8 cellular contexts compared by ENCODE assay signal in the genomic region with DNA sequence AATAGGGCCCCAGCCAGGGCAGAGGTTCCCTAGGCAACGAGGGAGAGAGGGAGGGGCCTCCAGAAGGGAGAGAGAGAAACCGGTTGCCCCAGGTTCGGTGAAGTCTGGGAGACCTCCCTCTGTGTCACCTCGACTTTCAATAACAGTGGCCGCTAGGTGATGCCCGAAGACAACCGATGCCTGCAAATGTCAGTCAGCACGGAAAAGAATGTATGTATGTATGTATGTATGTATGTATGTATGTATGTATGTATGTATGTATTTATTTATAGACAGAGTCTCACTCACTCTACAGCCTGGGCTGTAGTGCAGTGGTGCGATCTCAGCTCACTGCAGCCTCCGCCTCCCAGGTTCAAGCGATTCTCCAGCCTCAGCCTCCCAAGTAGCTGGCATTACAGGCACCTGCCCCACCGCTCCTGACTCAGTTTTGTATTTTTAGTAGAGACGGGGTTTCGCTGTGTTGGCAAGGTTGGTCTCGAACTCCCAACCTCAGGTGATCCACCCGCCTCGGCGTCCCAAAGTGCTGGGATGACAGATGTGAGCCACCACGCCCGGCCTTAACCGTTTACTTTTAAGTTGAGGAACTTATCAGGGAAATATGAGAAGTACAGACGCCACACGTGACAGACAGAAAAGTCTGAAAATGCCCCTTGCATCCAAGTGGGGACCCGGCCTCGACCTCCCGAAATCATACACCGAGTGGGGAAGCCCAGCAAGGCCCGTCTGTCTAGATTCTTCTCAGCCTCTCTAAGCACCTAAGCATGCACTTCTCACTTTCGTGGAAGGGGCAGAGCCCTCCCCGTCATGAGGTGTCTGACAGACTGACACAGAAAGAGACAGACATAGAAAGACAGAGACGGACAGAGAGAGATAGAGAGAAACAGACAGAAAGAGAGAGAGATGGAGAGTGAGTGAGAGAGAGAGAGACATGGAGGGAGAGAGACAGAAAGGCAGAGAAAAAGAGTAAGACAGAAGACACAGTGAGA.
DNase-seq lines count a peak whose midpoint lies in the region; ATAC-seq, FAIRE-seq and TF ChIP-seq lines count a peak whose summit lies in the region.
"Not testable (repeated sequence)": the region's sequence is repeated elsewhere in the genome, so short reads cannot be mapped to it uniquely, and the experiment has no call there.

No MANE protein-coding gene starts in this region.

- H2AFZ ChIP-seq in GM12878 (ENCODE audit: control insufficient read depth, low read depth, low read length): not testable (repeated sequence)

- peak; percentile 43 for TF ChIP-seq CTCF in A673 (conservative IDR thresholded peaks at IDR 0.05; ENCODE audit: low read depth, low read length)
- TF ChIP-seq CTCF in GM12878 (IDR thresholded peaks at IDR 0.05 in 2 of 3, conservative IDR thresholded peaks at IDR 0.05 in 1 of 3; ENCODE audit: control insufficient read depth in 2 of 3, extremely low read depth in 1 of 3, insufficient read depth in 1 of 3, low read depth in 3 of 3, low read length in 3 of 3): peak; percentile 31 to 55 (median 40)

- not testable (repeated sequence) for H3K36me3 ChIP-seq in A673 (ENCODE audit: insufficient read depth, low read length, poor library complexity, severe bottlenecking); GM12878 (ENCODE audit: control insufficient read depth in 2 of 2, insufficient read depth in 2 of 2, low read length in 1 of 2)

- not testable (repeated sequence) for BruUV-seq in A673 (replicated peaks; lab: Mats Ljungman, UMichigan); GM12878 (replicated peaks; lab: Mats Ljungman, UMichigan)

- not testable (repeated sequence) for H3K36me3 Mint-ChIP-seq in activated CD4-positive, alpha-beta T cell treated with anti-CD3 and anti-CD28 coated beads, Interleukin-2, amount 10 ng/mL, durations not matched to agents 7 days and 5 days (ENCODE audit: low read depth)

- H3K9me3 ChIP-seq in A673 (ENCODE audit: low read depth, low read length, poor library complexity, severe bottlenecking); GM12878 (replicated peaks; ENCODE audit: control insufficient read depth, insufficient read depth, low read length): not testable (repeated sequence)

- peak; percentile 72 for DNase-seq in A673 (ENCODE audit: low spot score)
- DNase-seq in M059J (ENCODE audit: low read depth): peak; percentile 85
- DNase-seq in activated CD4-positive, alpha-beta T cell treated with anti-CD3 and anti-CD28 coated beads, Interleukin-2, amount 10 ng/mL, durations not matched to agents 7 days and 5 days: peak; percentile 87
- not testable (repeated sequence) for DNase-seq in GM12878 (ENCODE audit: low read depth, low spot score)
- DNase-seq in foreskin melanocyte: peak; percentile 9
- DNase-seq in medulla oblongata (ENCODE audit: extremely low spot score): peak; percentile 34
- peak; percentile 15 for DNase-seq in stimulated activated CD4-positive, alpha-beta T cell treated with anti-CD3 and anti-CD28 coated beads, Interleukin-12 subunit alpha, Interleukin-12 subunit beta, amount 100 ng/mL, for 4 hours

- not testable (repeated sequence) for H3K27me3 Mint-ChIP-seq in activated CD4-positive, alpha-beta T cell treated with anti-CD3 and anti-CD28 coated beads, Interleukin-2, amount 10 ng/mL, durations not matched to agents 7 days and 5 days

- POLR2A ChIA-PET in A673 (lab: Charles Lee; ENCODE audit: low non-redundant PET); activated CD4-positive, alpha-beta T cell treated with anti-CD3 and anti-CD28 coated beads, Interleukin-2, amount 10 ng/mL, durations not matched to agents 7 days and 5 days (lab: Charles Lee); GM12878 (lab: Charles Lee): not testable (repeated sequence)

- not testable (repeated sequence) for H3K27ac Mint-ChIP-seq in activated CD4-positive, alpha-beta T cell treated with anti-CD3 and anti-CD28 coated beads, Interleukin-2, amount 10 ng/mL, durations not matched to agents 7 days and 5 days

- H3K4me3 ChIP-seq in A673 (ENCODE audit: low read depth, low read length, poor library complexity, severe bottlenecking); GM12878: not testable (repeated sequence)

- in situ Hi-C loops in GM12878 (cut with MboI): loop anchor here (25.0 kb wide), 1 partner anchor 893 kb away; no protein-coding TSS in a partner anchor

- not testable (repeated sequence) for FAIRE-seq in GM12878 (lab: Jason Lieb, UNC)

- CTCF ChIA-PET in A673 (lab: Charles Lee); activated CD4-positive, alpha-beta T cell treated with anti-CD3 and anti-CD28 coated beads, Interleukin-2, amount 10 ng/mL, durations not matched to agents 7 days and 5 days (lab: Charles Lee): not testable (repeated sequence)
- CTCF ChIA-PET in GM12878 (lab: Yijun Ruan, JAX): interaction anchor here (0.6 to 1.5 kb wide), 6 partner anchors 300 to 1575 kb away, joined by 3 to 4 read pairs (median 3); no protein-coding TSS in a partner anchor

- not testable (repeated sequence) for TF ChIP-seq EP300 in GM12878 (IDR thresholded peaks at IDR 0.05; ENCODE audit: borderline replicate concordance in 1 of 2, control insufficient read depth in 1 of 2, low read depth in 2 of 2, low read length in 2 of 2)

- peaks cover 18% of the 10 kb centered on the region for H3K4me1 ChIP-seq in A673 (ENCODE audit: insufficient read depth, low read length, poor library complexity, severe bottlenecking)
- H3K4me1 ChIP-seq in GM12878 (ENCODE audit: control insufficient read depth, insufficient read depth, low read length): not testable (repeated sequence)

- intact Hi-C loops in A673 (cut with micrococcal nuclease; ENCODE audit: unreplicated experiment): not testable (repeated sequence)
- intact Hi-C loops in GM12878 (cut with micrococcal nuclease; ENCODE audit: unreplicated experiment): loop anchor here (2.0 to 5.0 kb wide), 2 partner anchors 278 to 903 kb away; no protein-coding TSS in a partner anchor

- not testable (repeated sequence) for TF ChIP-seq POLR2A in GM12878 (IDR thresholded peaks at IDR 0.05; ENCODE audit: low read depth, low read length)

- RAD21 ChIA-PET in GM12878 (lab: Charles Lee; ENCODE audit: unreplicated experiment): interaction anchor here (0.6 to 0.8 kb wide), 3 partner anchors 408 to 795 kb away, joined by 3 to 4 read pairs (median 3); no protein-coding TSS in a partner anchor

- not testable (repeated sequence) for H3K4me3 Mint-ChIP-seq in activated CD4-positive, alpha-beta T cell treated with anti-CD3 and anti-CD28 coated beads, Interleukin-2, amount 10 ng/mL, durations not matched to agents 7 days and 5 days

- peak; percentile 64 for ATAC-seq in GM18517 (IDR thresholded peaks at IDR 0.05; ENCODE audit: unreplicated experiment)
- ATAC-seq in GM12878: peak; percentile 81

- 42% methylated on average over 31 of the region's 31 CpGs for WGBS in GM12878 (ENCODE audit: insufficient coverage, insufficient replicate concordance, low lambda C conversion rate, missing lambda C conversion rate)

- not testable (repeated sequence) for H3K27ac ChIP-seq in A673 (ENCODE audit: low read depth, low read length, poor library complexity, severe bottlenecking); GM12878 (ENCODE audit: control insufficient read depth, insufficient read depth)

- SMC1A ChIA-PET in GM12878 (lab: Charles Lee; ENCODE audit: uncharacterized antibody, unreplicated experiment): not testable (repeated sequence)

- peak; percentile 45; the same call in 1 of the 2 replicates for TF ChIP-seq RAD21 in GM12878 (IDR thresholded peaks at IDR 0.05; ENCODE audit: insufficient read depth, low read depth, low read length)

- H3K4me2 ChIP-seq in GM12878 (ENCODE audit: control insufficient read depth, insufficient read depth): not testable (repeated sequence)

- H4K20me1 ChIP-seq in GM12878 (ENCODE audit: control insufficient read depth, insufficient read depth): not testable (repeated sequence)

- not testable (repeated sequence) for H3K79me2 ChIP-seq in GM12878 (ENCODE audit: control insufficient read depth, insufficient read depth, low read length)

- H3K9ac ChIP-seq in GM12878 (ENCODE audit: control insufficient read depth, insufficient read depth, low read length): not testable (repeated sequence)

- not testable (repeated sequence) for H3K9me3 Mint-ChIP-seq in activated CD4-positive, alpha-beta T cell treated with anti-CD3 and anti-CD28 coated beads, Interleukin-2, amount 10 ng/mL, durations not matched to agents 7 days and 5 days

- not testable (repeated sequence) for H3K4me1 Mint-ChIP-seq in activated CD4-positive, alpha-beta T cell treated with anti-CD3 and anti-CD28 coated beads, Interleukin-2, amount 10 ng/mL, durations not matched to agents 7 days and 5 days

- not testable (repeated sequence) for H3K27me3 ChIP-seq in A673 (replicated peaks; ENCODE audit: insufficient read depth, low read depth, low read length, poor library complexity); GM12878 (replicated peaks in 1 of 2; ENCODE audit: control insufficient read depth in 2 of 2, insufficient read depth in 2 of 2, low read length in 1 of 2)

TF ChIP-seq in GM12878, 131 proteins besides CTCF, POLR2A, EP300 and RAD21:
- TF ChIP-seq NBN (IDR thresholded peaks at IDR 0.05) (0 out of 2 replicates have a peak, but pooled peaks have one; percentile 10), PKNOX1 (IDR thresholded peaks at IDR 0.05) (peak; percentile 49), BMI1 (IDR thresholded peaks at IDR 0.05; ENCODE audit: borderline replicate concordance) (peak; percentile 81; the same call in 1 of the 2 replicates), RELA (IDR thresholded peaks at IDR 0.05; ENCODE audit: borderline replicate concordance, partially characterized antibody) (peak; percentile 7)
